In the genomic region with DNA sequence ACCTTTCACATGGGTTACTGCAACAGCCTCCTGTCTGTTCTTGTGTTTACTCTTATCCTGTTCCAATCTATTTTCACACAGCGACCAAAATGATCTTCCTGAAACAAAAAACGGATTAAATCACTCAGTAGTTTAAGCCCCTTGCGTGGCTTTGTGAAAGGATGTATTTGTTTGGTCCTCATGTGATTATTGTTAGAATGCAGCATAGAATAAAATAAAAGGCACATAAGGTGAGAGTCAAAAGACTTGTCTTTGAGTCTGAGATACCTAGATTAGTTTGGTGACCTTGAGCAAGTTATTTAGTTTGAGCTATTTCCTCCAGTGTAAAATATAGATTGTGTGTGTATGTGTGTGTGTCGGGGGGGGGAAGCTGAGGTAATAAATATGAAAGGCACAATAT, we compare ENCODE assay signal across 19 cellular contexts.
"Had no signal": no experiment of that assay in that cellular context is flagged by ENCODE, and none has a peak within 500 bp of the region (broad histone marks: within the 10 kb centered on the region; RNA-seq: fewer than 3 reads in every experiment).

No MANE protein-coding gene starts in this region.

- H3K36me3 ChIP-seq: gastrocnemius medialis had no signal

- H3K9me3 Mint-ChIP-seq: activated CD4-positive, alpha-beta memory T cell treated with anti-CD3 and anti-CD28 coated beads for 36 hours; activated T-cell treated with anti-CD3 and anti-CD28 coated beads, Interleukin-2, amount 50 U/mL, for 4 hours; natural killer cell had no signal

- H3K9me3 ChIP-seq: gastrocnemius medialis, lower lobe of right lung, psoas muscle, spleen, suprapubic skin, upper lobe of right lung had no signal

- DNase-seq: activated CD4-positive, alpha-beta memory T cell treated with anti-CD3 and anti-CD28 coated beads for 36 hours; activated CD4-positive, alpha-beta T cell treated with anti-CD3 and anti-CD28 coated beads for 1 hour; activated gamma-delta T cell treated with Interleukin-2 at 50 U/mL for 16 hours; activated T-cell treated with anti-CD3 and anti-CD28 coated beads, Interleukin-2, amount 50 U/mL, for 4 hours; effector CD4-positive, alpha-beta T cell; gastrocnemius medialis; kidney glomerular epithelial cell; lower lobe of right lung; natural killer cell; psoas muscle; spleen; stimulated activated naive CD8-positive, alpha-beta T cell treated with anti-CD3 and anti-CD28 coated beads, Interleukin-15, Interleukin-2, amounts not matched to agents 100 U/mL and 50 U/mL, for 24 hours; SW 1271; T-helper 9 cell; upper lobe of right lung had no signal

- H3K27ac ChIP-seq: coronary artery, epithelial cell of prostate, gastrocnemius medialis, lower lobe of right lung, psoas muscle, suprapubic skin, upper lobe of right lung had no signal

- H3K4me1 ChIP-seq: gastrocnemius medialis, psoas muscle had no signal

- H3K27ac Mint-ChIP-seq: activated CD4-positive, alpha-beta memory T cell treated with anti-CD3 and anti-CD28 coated beads for 36 hours; natural killer cell had no signal

- H3K4me3 Mint-ChIP-seq: activated CD4-positive, alpha-beta memory T cell treated with anti-CD3 and anti-CD28 coated beads for 36 hours; activated T-cell treated with anti-CD3 and anti-CD28 coated beads, Interleukin-2, amount 50 U/mL, for 4 hours; natural killer cell had no signal

- H3K27me3 Mint-ChIP-seq: activated CD4-positive, alpha-beta memory T cell treated with anti-CD3 and anti-CD28 coated beads for 36 hours had no signal

- ATAC-seq: activated T-cell treated with anti-CD3 and anti-CD28 coated beads, Interleukin-2, amount 50 U/mL, for 4 hours; gastrocnemius medialis; lower lobe of right lung; natural killer cell; psoas muscle; sciatic nerve; stimulated activated naive CD8-positive, alpha-beta T cell treated with anti-CD3 and anti-CD28 coated beads, Interleukin-15, Interleukin-2, amounts not matched to agents 100 U/mL and 50 U/mL, for 24 hours; upper lobe of right lung had no signal

- H3K4me3 ChIP-seq: coronary artery, gastrocnemius medialis, lower lobe of right lung, psoas muscle, spleen, suprapubic skin, upper lobe of right lung had no signal

- H3K27me3 ChIP-seq: gastrocnemius medialis, spleen, suprapubic skin, upper lobe of right lung had no signal
